Comparison of ENCODE assay signal across 21 cellular contexts in the genomic region with DNA sequence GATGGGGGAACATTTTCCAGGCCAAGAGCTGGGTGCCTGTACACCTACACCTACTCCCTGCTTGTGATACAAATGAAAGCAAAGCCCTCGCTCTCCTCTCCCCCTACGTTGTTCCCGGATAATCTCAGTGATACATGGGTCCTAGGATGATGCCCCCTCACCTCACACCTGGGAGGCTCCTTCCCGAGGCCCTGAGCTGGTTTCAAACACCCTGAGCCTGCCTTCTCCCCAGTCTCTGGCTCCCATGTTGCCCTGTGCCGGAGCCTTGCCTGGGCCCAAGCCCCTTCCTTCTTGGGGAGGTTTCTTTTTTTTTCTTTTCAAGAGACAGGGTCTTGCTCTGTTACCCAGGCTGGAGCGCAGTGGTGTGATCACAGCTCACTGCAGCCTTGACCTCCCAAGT.
"Had no signal": no experiment of that assay in that cellular context is flagged by ENCODE, and none has a peak within 500 bp of the region (broad histone marks: within the 10 kb centered on the region; RNA-seq: fewer than 3 reads in every experiment).

No MANE protein-coding gene starts in this region.

- H3K36me3 ChIP-seq: breast epithelium had no signal

- H3K27me3 ChIP-seq: adrenal gland, breast epithelium, neutrophil, testis, vagina had no signal

- FAIRE-seq: astrocyte, endometrium, keratinocyte, small intestine had no signal

- H3K36me3 Mint-ChIP-seq: activated naive CD8-positive, alpha-beta T cell; natural killer cell had no signal

- H3K4me1 Mint-ChIP-seq: activated CD4-positive, alpha-beta memory T cell treated with anti-CD3 and anti-CD28 coated beads, Interleukin-2, amount 10 ng/mL, durations not matched to agents 7 days and 5 days had no signal

- H3K27ac Mint-ChIP-seq: activated CD4-positive, alpha-beta memory T cell treated with anti-CD3 and anti-CD28 coated beads, Interleukin-2, amount 10 ng/mL, durations not matched to agents 7 days and 5 days; activated naive CD8-positive, alpha-beta T cell; activated T-helper 1 cell treated with anti-CD3 and anti-CD28 coated beads, Interleukin-12 subunit alpha, Interleukin-12 subunit beta, Interleukin-2, Interleukin-4 antibody, amounts not matched to agents 30 ng/mL and 10 ng/mL and 1 ng/mL, durations not matched to agents 14 hours and 24 hours and 36 hours had no signal

- H3K9me3 Mint-ChIP-seq: activated CD4-positive, alpha-beta memory T cell treated with anti-CD3 and anti-CD28 coated beads, Interleukin-2, amount 10 ng/mL, durations not matched to agents 7 days and 5 days; activated T-helper 1 cell treated with anti-CD3 and anti-CD28 coated beads, Interleukin-12 subunit alpha, Interleukin-12 subunit beta, Interleukin-2, Interleukin-4 antibody, amounts not matched to agents 30 ng/mL and 10 ng/mL and 1 ng/mL, durations not matched to agents 14 hours and 24 hours and 36 hours; natural killer cell had no signal

- H3K27ac ChIP-seq: adrenal gland, breast epithelium, neutrophil, testis, vagina had no signal

- DNase-seq: activated CD4-positive, alpha-beta memory T cell treated with anti-CD3 and anti-CD28 coated beads, Interleukin-2, amount 10 ng/mL, durations not matched to agents 7 days and 5 days; activated CD4-positive, alpha-beta T cell treated with anti-CD3 and anti-CD28 coated beads for 48 hours; activated gamma-delta T cell treated with Interleukin-2 at 50 U/mL for 16 hours; adrenal gland; cerebellar nuclear complex; cortex of kidney; natural killer cell; small intestine; stimulated activated CD4-positive, alpha-beta T cell treated with anti-CD3 and anti-CD28 coated beads, Interleukin-15, amount 100 ng/mL, for 24 hours; stimulated activated naive CD4-positive, alpha-beta T cell; testis; trophoblast cell had no signal

- H3K4me3 Mint-ChIP-seq: activated CD4-positive, alpha-beta memory T cell treated with anti-CD3 and anti-CD28 coated beads, Interleukin-2, amount 10 ng/mL, durations not matched to agents 7 days and 5 days; activated naive CD8-positive, alpha-beta T cell; activated T-helper 1 cell treated with anti-CD3 and anti-CD28 coated beads, Interleukin-12 subunit alpha, Interleukin-12 subunit beta, Interleukin-2, Interleukin-4 antibody, amounts not matched to agents 30 ng/mL and 10 ng/mL and 1 ng/mL, durations not matched to agents 14 hours and 24 hours and 36 hours; natural killer cell had no signal

- H3K27me3 Mint-ChIP-seq: activated naive CD8-positive, alpha-beta T cell had no signal

- H3K4me3 ChIP-seq: adrenal gland, breast epithelium, lung, testis, vagina had no signal

- H3K9me3 ChIP-seq: adrenal gland, breast epithelium, neutrophil, testis, vagina had no signal

- H3K4me1 ChIP-seq: breast epithelium, testis had no signal
